Comparison of ENCODE assay signal across 9 cellular contexts in the genomic region with DNA sequence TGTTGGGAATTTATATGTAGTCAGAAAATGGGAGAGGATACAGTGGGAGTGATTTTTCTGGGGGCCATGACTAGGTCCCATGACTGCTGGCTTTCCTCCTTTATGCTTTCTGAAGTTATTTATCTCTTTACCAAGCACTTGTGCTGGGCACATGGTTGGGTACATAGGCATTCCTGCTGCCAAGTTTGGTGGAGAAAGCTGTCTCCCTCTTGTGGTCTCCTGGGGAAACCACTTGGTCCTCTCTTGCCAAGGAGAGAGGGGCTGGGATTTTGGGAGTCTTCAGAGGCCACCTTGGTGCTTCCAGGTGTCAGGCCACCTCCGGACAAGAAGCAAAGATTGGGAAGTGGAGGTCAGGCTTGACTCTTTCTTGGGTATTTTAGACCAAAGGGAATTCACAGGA.
DNase-seq lines count a peak whose midpoint lies in the region; ATAC-seq lines count a peak whose summit lies in the region.
"Had no signal": no experiment of that assay in that cellular context is flagged by ENCODE, and none has a peak within 500 bp of the region (broad histone marks: within the 10 kb centered on the region; RNA-seq: fewer than 3 reads in every experiment).

No MANE protein-coding gene starts in this region.

- peaks cover 11% of the 10 kb centered on the region for H3K4me1 ChIP-seq in Karpas-422 (ENCODE audit: low read length)
- H3K4me1 ChIP-seq in iPS DF 6.9 (ENCODE audit: control insufficient read depth, insufficient read depth, low read length) = no peaks in the 10 kb centered on the region
- H3K4me1 ChIP-seq: SJSA1 had no signal

- no peak overlapping the region for H3K4me2 ChIP-seq in Karpas-422 (ENCODE audit: low read depth, low read length, poor library complexity, severe bottlenecking)

- peaks cover 5% of the 10 kb centered on the region; the same call in 1 of the 2 replicates for H3K9me3 ChIP-seq in Karpas-422 (ENCODE audit: low read length)
- no peaks in the 10 kb centered on the region; the same call in 1 of the 2 replicates for H3K9me3 ChIP-seq in iPS DF 6.9 (ENCODE audit: control insufficient read depth, insufficient read depth, low read length)

- peaks cover 5% of the 10 kb centered on the region; the same call in 1 of the 2 replicates for H3K27me3 ChIP-seq in Karpas-422 (ENCODE audit: low read length)
- no peaks in the 10 kb centered on the region for H3K27me3 ChIP-seq in iPS DF 6.9 (ENCODE audit: control insufficient read depth, insufficient read depth, low read length)
- H3K27me3 ChIP-seq: SJSA1 had no signal

- H2AFZ ChIP-seq in Karpas-422 (ENCODE audit: low read length) = no peak overlapping the region

- H3K36me3 ChIP-seq in Karpas-422 (ENCODE audit: insufficient read depth, low read length) = no peaks in the 10 kb centered on the region
- H3K36me3 ChIP-seq in iPS DF 6.9 (ENCODE audit: control insufficient read depth, insufficient read depth, low read length) = no peaks in the 10 kb centered on the region
- H3K36me3 ChIP-seq: SJSA1 had no signal

- no peaks in the 10 kb centered on the region for H3K79me2 ChIP-seq in Karpas-422 (ENCODE audit: low read length)

- H3K9me2 ChIP-seq in Karpas-422 (replicated peaks; ENCODE audit: insufficient read depth, low read length) = no peaks in the 10 kb centered on the region

- H3K27ac ChIP-seq in Karpas-422 (ENCODE audit: low read length) (no peak overlapping the region), iPS DF 6.9 (ENCODE audit: low read length) (no peak overlapping the region), substantia nigra (ENCODE audit: low read depth, low read length, poor library complexity, severe bottlenecking) (no peak overlapping the region)
- H3K27ac ChIP-seq: SJSA1 had no signal

- no peak overlapping the region for H3K4me3 ChIP-seq in Karpas-422 (ENCODE audit: low read length)
- no peak overlapping the region for H3K4me3 ChIP-seq in iPS DF 6.9 (ENCODE audit: low read length)
- H3K4me3 ChIP-seq: SJSA1 had no signal

- no peak for ATAC-seq in sciatic nerve
- no peak for ATAC-seq in HG03439 (IDR thresholded peaks at IDR 0.05; ENCODE audit: unreplicated experiment)

- H4K20me1 ChIP-seq in Karpas-422 (ENCODE audit: insufficient read depth, low read depth, low read length) = no peaks in the 10 kb centered on the region

- H3K9ac ChIP-seq in Karpas-422 (ENCODE audit: low read length) = no peak overlapping the region

- intact Hi-C loops in sciatic nerve (cut with DNase I) = no loop called here

- DNase-seq in ELR (ENCODE audit: low read depth) = peak; percentile 34
- DNase-seq in Karpas-422 = peak; percentile 62
- DNase-seq in activated CD4-positive, alpha-beta T cell treated with anti-CD3 and anti-CD28 coated beads for 48 hours = peak; percentile 30
- DNase-seq in iPS DF 6.9 (ENCODE audit: low read depth, low spot score) = peak; percentile 13
- no peak for DNase-seq in occipital lobe (lab: John Stamatoyannopoulos, UW)
- DNase-seq in substantia nigra (lab: John Stamatoyannopoulos, UW) = no peak
- no peak for DNase-seq in sciatic nerve (ENCODE audit: low spot score)

- WGBS in iPS DF 6.9 (ENCODE audit: insufficient coverage, insufficient read length) = no CpG with 5 or more reads among the region's 1 CpG

Comparison
In these comparisons a context has a peak if more than half of its experiments do, and no peak if none do; other contexts are left out.
1. DNase-seq: peak in ELR (single experiment), Karpas-422 (single experiment), activated CD4-positive, alpha-beta T cell treated with anti-CD3 and anti-CD28 coated beads for 48 hours (single experiment) and iPS DF 6.9 (single experiment); none in occipital lobe (single experiment), substantia nigra (0 of 49) and sciatic nerve (single experiment).